In the genomic region with DNA sequence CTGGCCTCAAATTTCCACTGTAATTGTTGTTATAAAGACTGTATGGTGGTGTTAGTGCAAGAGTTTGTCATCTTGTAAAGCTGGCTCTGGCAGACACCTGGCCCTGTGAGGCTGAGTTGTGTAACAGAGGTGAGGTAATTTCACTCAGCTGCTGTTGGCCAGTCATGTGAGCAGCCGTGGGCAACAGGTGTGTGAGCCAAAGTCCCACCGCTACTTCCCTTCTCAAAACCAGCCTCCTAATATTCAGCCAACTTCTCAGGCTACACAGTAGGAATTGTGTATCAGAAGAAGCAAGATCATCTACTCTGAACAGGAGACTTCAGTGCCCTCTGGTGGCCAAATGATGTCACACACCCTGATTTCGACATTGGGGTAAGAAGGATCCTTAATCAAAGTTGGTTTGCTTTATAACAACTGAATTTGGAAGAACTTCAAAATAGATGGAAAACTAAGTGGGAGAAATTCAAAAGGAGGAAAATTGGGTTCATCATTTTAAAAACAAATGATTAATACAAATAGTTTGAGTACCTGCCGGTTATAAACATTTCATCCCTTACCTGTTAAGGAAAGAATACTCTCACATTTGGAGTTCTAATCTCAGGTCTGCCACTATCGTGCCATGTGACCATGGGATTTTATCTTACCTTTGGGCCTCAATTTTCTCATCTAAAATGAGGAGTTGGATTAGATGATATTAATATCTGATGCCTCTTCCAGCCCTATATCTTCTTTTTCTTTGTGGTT, we compare ENCODE assay signal across 8 cellular contexts. TPM values are rescaled to one million over a fixed set of nuclear protein-coding genes. Genes with fewer than 3 reads are reported as not detected.
DNase-seq lines count a peak whose midpoint lies in the region; ATAC-seq and TF ChIP-seq lines count a peak whose summit lies in the region.

No MANE protein-coding gene starts in this region.

- H3K27ac Mint-ChIP-seq in activated B cell treated with CpG ODN at 0.5 μM for 24 hours: no peak overlapping the region

- ATAC-seq in activated B cell treated with CpG ODN at 0.5 μM for 24 hours (ENCODE audit: low read depth): no peak
- peak; percentile 62 for ATAC-seq in left lobe of liver
- no peak for ATAC-seq in HG03521 (IDR thresholded peaks at IDR 0.05; ENCODE audit: unreplicated experiment)

- peak; percentile 66 for TF ChIP-seq CTCF in activated B cell treated with CpG ODN at 0.5 μM for 24 hours (IDR thresholded peaks at IDR 0.05)

- no peaks in the 10 kb centered on the region for H3K4me1 ChIP-seq in GM23248 (ENCODE audit: insufficient read depth)

- WGBS in GM23248 (ENCODE audit: low coverage in 1 of 2, low lambda C conversion rate in 2 of 2, missing lambda C conversion rate in 2 of 2), 2 experiments: 2 to 5% methylated on average over 5 of the region's 5 CpGs

- in situ Hi-C loops in GM23248 (cut with MboI): no loop called here

- H2AFZ ChIP-seq in GM23248: no peak overlapping the region

- H3F3A ChIP-seq in GM23248 (ENCODE audit: insufficient read depth): no peaks in the 10 kb centered on the region

- intact Hi-C loops in activated B cell treated with CpG ODN at 0.5 μM for 24 hours (cut with micrococcal nuclease): loop anchor here (1.0 to 5.0 kb wide), 6 partner anchors 114 to 644 kb away; no protein-coding TSS in a partner anchor

- H3K36me3 Mint-ChIP-seq in activated B cell treated with CpG ODN at 0.5 μM for 24 hours (ENCODE audit: low read depth): no peaks in the 10 kb centered on the region

- H3K4me3 ChIP-seq in GM23248: no peak overlapping the region

- H3K27ac ChIP-seq in GM23248: no peak overlapping the region

- H3K9me2 ChIP-seq in GM23248 (ENCODE audit: insufficient read depth): no peaks in the 10 kb centered on the region

- POLR2A ChIA-PET in activated B cell treated with CpG ODN at 0.5 μM for 24 hours (lab: Charles Lee): interaction anchor here (0.6 to 0.9 kb wide), 2 partner anchors 75 kb away, joined by 3 read pairs; no protein-coding TSS in a partner anchor

- H3K79me2 ChIP-seq in GM23248 (ENCODE audit: insufficient read depth): no peaks in the 10 kb centered on the region

- no peak overlapping the region for H3K9ac ChIP-seq in GM23248

- no peaks in the 10 kb centered on the region for H3K9me3 ChIP-seq in GM23248 (ENCODE audit: low read depth)

- no peaks in the 10 kb centered on the region for H3K36me3 ChIP-seq in GM23248 (ENCODE audit: low read depth)

- no peaks in the 10 kb centered on the region for H4K20me1 ChIP-seq in GM23248 (ENCODE audit: insufficient read depth)

- CTCF ChIA-PET in activated B cell treated with CpG ODN at 0.5 μM for 24 hours (lab: Charles Lee): interaction anchor here (0.7 to 3.2 kb wide), 22 partner anchors 8 to 490 kb away, joined by 3 to 13 read pairs (median 4); no protein-coding TSS in a partner anchor

- H3K27me3 Mint-ChIP-seq in activated B cell treated with CpG ODN at 0.5 μM for 24 hours: no peaks in the 10 kb centered on the region

- no peak overlapping the region for H3K4me2 ChIP-seq in GM23248 (ENCODE audit: unreplicated experiment)

- H3K27me3 ChIP-seq in GM23248 (replicated peaks; ENCODE audit: insufficient read depth): no peaks in the 10 kb centered on the region

- peak overlapping the region; percentile 24 for H3K4me3 Mint-ChIP-seq in activated B cell treated with CpG ODN at 0.5 μM for 24 hours

- no peaks in the 10 kb centered on the region for H3K9me3 Mint-ChIP-seq in activated B cell treated with CpG ODN at 0.5 μM for 24 hours

- peak; percentile 87 for DNase-seq in Ammon's horn (ENCODE audit: low spot score)
- peak; percentile 72 for DNase-seq in GM23248
- peak; percentile 82 for DNase-seq in NCI-H2196 treated with DMSO at 0.1 percent for 48 hours (lab: John Stamatoyannopoulos, UW; ENCODE audit: unreplicated experiment)
- peak; percentile 52 for DNase-seq in activated B cell treated with CpG ODN at 0.5 μM for 24 hours
- DNase-seq in cerebellar cortex (ENCODE audit: low spot score): peak; percentile 86
- DNase-seq in left lobe of liver (ENCODE audit: low spot score): peak; percentile 77
- peak; percentile 59 to 63 for DNase-seq in stimulated activated CD4-positive, alpha-beta T cell treated with anti-CD3 and anti-CD28 coated beads, Interleukin-4, amount 100 ng/mL, for 48 hours (ENCODE audit: low read depth in 2 of 2)

- H3K4me1 Mint-ChIP-seq in activated B cell treated with CpG ODN at 0.5 μM for 24 hours: peaks cover 17% of the 10 kb centered on the region

RNA-seq across cellular contexts. Expression of a gene that starts 2.6 kb away (rescaled TPM):
- total RNA-seq in GM23248 (2014; rRNA removed; shearing (Covaris generic)): 86.6 and 90.5 TPM in 2 replicates
- polyA plus RNA-seq in GM23248 (2016; fragmentation: Nextera tagmentation; extraction: Ambion mirVana): 72.0 and 73.1 TPM in 2 replicates
- 3.1 and 3.8 TPM in 2 replicates for total RNA-seq in activated B cell treated with CpG ODN at 0.5 μM for 24 hours
- 89.7 TPM for total RNA-seq in left lobe of liver

RNA-seq across cellular contexts. Expression of a gene that starts 37.8 kb away (rescaled TPM):
- not detected in 2 replicates for total RNA-seq in GM23248 (2014; rRNA removed; shearing (Covaris generic))
- polyA plus RNA-seq in GM23248 (2016; fragmentation: Nextera tagmentation; extraction: Ambion mirVana): not detected in 2 replicates
- total RNA-seq in activated B cell treated with CpG ODN at 0.5 μM for 24 hours: 1.0 and 2.1 TPM in 2 replicates
- total RNA-seq in left lobe of liver: 0.65 TPM

Comparison
In these comparisons a context has a peak if more than half of its experiments do, and no peak if none do; other contexts are left out.
1. RNA of a gene that starts 2.6 kb away (total RNA-seq): 89.7 TPM in left lobe of liver (single experiment) and 86.6 to 90.5 TPM in GM23248; 3.1 to 3.8 TPM in activated B cell treated with CpG ODN at 0.5 μM for 24 hours; every median in the first group is over 10 times any median in the second.
2. Peak in every context shown above with its lines, with median percentiles within 50 percentile points of each other: DNase-seq.